ENCODE assay signal across 8 cellular contexts in genomic region chr22:37745548-37746365, GRCh38. TPM values are rescaled to one million over a fixed set of nuclear protein-coding genes. Genes with fewer than 3 reads are reported as not detected.
A peak's percentile ranks its signal among the peaks of the same experiment; 100 is the strongest.
DNase-seq lines count a peak whose midpoint lies in the region; ATAC-seq lines count a peak whose summit lies in the region.

No MANE protein-coding gene starts in this region.

- H3K36me3 Mint-ChIP-seq in naive B cell = no peaks in the 10 kb centered on the region

- H3K4me3 ChIP-seq in HUES64 (ENCODE audit: low read length) = peak overlapping the region; percentile 94

- ATAC-seq in GM19468 (IDR thresholded peaks at IDR 0.05; ENCODE audit: extremely low read depth, unreplicated experiment) (peak; percentile 13), naive B cell (ENCODE audit: low read depth in 2 of 2) (peak; percentile 92 to 94)

- H3K4me3 Mint-ChIP-seq in naive B cell = peak overlapping the region; percentile 79 to 97 (median 91)

- H3K27ac Mint-ChIP-seq in naive B cell = peak overlapping the region in 5 of 6 donors; percentile 57 to 93 (median 76)

- DNase-seq in CD1c-positive myeloid dendritic cell (ENCODE audit: extremely low spot score) = peak; percentile 96
- DNase-seq in RKO (ENCODE audit: low spot score) = peak; percentile 84
- DNase-seq in activated T-helper 1 cell treated with anti-CD3 and anti-CD28 coated beads, Interleukin-2, amount 50 U/mL, for 16 hours (ENCODE audit: low read depth in 1 of 2, low spot score in 1 of 2) = peak; percentile 73 to 84
- peak; percentile 87 for DNase-seq in fibroblast of gingiva (ENCODE audit: low read depth)
- peak; percentile 80 for DNase-seq in naive B cell
- peak; percentile 62 to 86 for DNase-seq in stimulated activated CD8-positive, alpha-beta memory T cell treated with anti-CD3 and anti-CD28 coated beads, Interleukin-7, amount 100 ng/mL, for 4 hours (ENCODE audit: low read depth in 2 of 2)

- H3K9me3 Mint-ChIP-seq in naive B cell = no peaks in the 10 kb centered on the region

- H3K9ac ChIP-seq in HUES64 (ENCODE audit: low read depth, low read length) = peak overlapping the region; percentile 91

- no peaks in the 10 kb centered on the region for H3K27me3 Mint-ChIP-seq in naive B cell

- WGBS in HUES64 = under 1% methylated on average over 88 of the region's 94 CpGs

- peaks cover 23 to 33% (median 27%) of the 10 kb centered on the region in 3 donors for H3K4me1 Mint-ChIP-seq in naive B cell

- H3K36me3 ChIP-seq in HUES64 (ENCODE audit: insufficient read depth, low read length) = 0 out of 2 replicates have a peak, but pooled peaks cover 5% of the 10 kb centered on the region

- no peaks in the 10 kb centered on the region; the same call in 1 of the 2 replicates for H3K27me3 ChIP-seq in HUES64 (ENCODE audit: insufficient read depth, low read length)

- peak overlapping the region; percentile 78; the same call in 1 of the 2 replicates for H3K27ac ChIP-seq in HUES64 (ENCODE audit: low read depth, low read length)

- H3K9me3 ChIP-seq in HUES64 (ENCODE audit: insufficient read depth, low read depth, low read length) = no peaks in the 10 kb centered on the region

- H3K4me1 ChIP-seq in HUES64 (ENCODE audit: insufficient read depth, low read length) = peaks cover 11% of the 10 kb centered on the region; the same call in 1 of the 2 replicates

RNA-seq across cellular contexts. Expression of gene TRIOBP, which starts 48.9 kb away (rescaled TPM):
- polyA plus RNA-seq in HUES64 (2013, experiment 1 of 2) = 31.9 TPM
- 39.7 TPM for polyA plus RNA-seq in HUES64 (2013, experiment 2 of 2)
- polyA plus RNA-seq in naive B cell (ENCODE audit: low read depth in 6 of 6) = 10 to 100 TPM; 13.7 to 19.5 (median 16.2) TPM

RNA-seq across cellular contexts. Expression of gene NOL12, which starts 59.6 kb away (rescaled TPM):
- 26.8 TPM for polyA plus RNA-seq in HUES64 (2013, experiment 1 of 2)
- 27.2 TPM for polyA plus RNA-seq in HUES64 (2013, experiment 2 of 2)
- polyA plus RNA-seq in naive B cell (ENCODE audit: low read depth in 6 of 6) = 10 to 100 TPM; 35.7 to 60.6 (median 40.2) TPM

Comparison
In these comparisons a context has a peak if more than half of its experiments do, and no peak if none do; other contexts are left out.
1. Peak in every context shown above with its lines: DNase-seq, ATAC-seq, H3K4me3 ChIP-seq and H3K27ac ChIP-seq.